In genomic region chr16:25747160-25747758, GRCh38 we compare ENCODE assay signal across 1 cellular context.
TF ChIP-seq lines count a peak whose summit lies in the region.

No MANE protein-coding gene starts in this region.

TF ChIP-seq in SK-N-SH treated with all-trans-retinoic acid at 6 μM for 48 hours, 23 proteins besides CTCF, POLR2A, EP300 and RAD21 (continued from another document):
- TF ChIP-seq POU6F1 (CRISPR knock-in tag; IDR thresholded peaks at IDR 0.05; ENCODE audit: borderline replicate concordance, low read depth) = no peak
